35 cellular contexts compared by ENCODE assay signal in genomic region chrX:54843050-54843449, GRCh38. TPM values are rescaled to one million over a fixed set of nuclear protein-coding genes. Genes with fewer than 3 reads are reported as not detected.
"Had no signal": no experiment of that assay in that cellular context is flagged by ENCODE, and none has a peak within 500 bp of the region (broad histone marks: within the 10 kb centered on the region; RNA-seq: fewer than 3 reads in every experiment).

No MANE protein-coding gene starts in this region.

- H3K9me3 ChIP-seq: ovary, psoas muscle, suprapubic skin, testis, tibial artery, transverse colon, upper lobe of right lung, uterus had no signal

- H3K36me3 ChIP-seq: neural progenitor cell, ovary, spleen, suprapubic skin, tibial artery, transverse colon, upper lobe of right lung, uterus had no signal

- H3K4me3 Mint-ChIP-seq: naive thymus-derived CD4-positive, alpha-beta T cell; natural killer cell; neural progenitor cell; stimulated activated memory B cell treated with anti-CD40 and anti-IgM and Interleukin-4, amounts not matched to agents 10 μg/mL and 1 μg/mL and 100 μg/mL, for 72 hours; stimulated activated naive CD8-positive, alpha-beta T cell treated with anti-CD3 and anti-CD28 coated beads, Interleukin-15, amount 100 ng/mL, for 72 hours; type B pancreatic cell had no signal

- H3K4me1 Mint-ChIP-seq: naive thymus-derived CD4-positive, alpha-beta T cell; stimulated activated memory B cell treated with anti-CD40 and anti-IgM and Interleukin-4, amounts not matched to agents 10 μg/mL and 1 μg/mL and 100 μg/mL, for 72 hours; stimulated activated naive CD8-positive, alpha-beta T cell treated with anti-CD3 and anti-CD28 coated beads, Interleukin-15, amount 100 ng/mL, for 72 hours had no signal

- H3K9me3 Mint-ChIP-seq: natural killer cell; stimulated activated naive CD8-positive, alpha-beta T cell treated with anti-CD3 and anti-CD28 coated beads, Interleukin-15, amount 100 ng/mL, for 72 hours had no signal

- H3K4me3 ChIP-seq: neural progenitor cell, ovary, psoas muscle, skin epidermis, smooth muscle cell, spleen, suprapubic skin, testis, tibial artery, transverse colon, upper lobe of right lung, uterus had no signal

- H3K27me3 Mint-ChIP-seq: progenitor cell of endocrine pancreas; stimulated activated naive CD8-positive, alpha-beta T cell treated with anti-CD3 and anti-CD28 coated beads, Interleukin-15, amount 100 ng/mL, for 72 hours; type B pancreatic cell had no signal

- H3K27ac ChIP-seq: neural progenitor cell, ovary, parathyroid adenoma, psoas muscle, skin epidermis, spleen, suprapubic skin, testis, tibial artery, transverse colon, upper lobe of right lung, uterus had no signal

- DNase-seq: naive thymus-derived CD4-positive, alpha-beta T cell; natural killer cell; occipital lobe; ovary; posterior cingulate gyrus; psoas muscle; right cardiac atrium; spleen; stimulated activated CD4-positive, alpha-beta T cell treated with anti-CD3 and anti-CD28 coated beads, Interleukin-12 subunit alpha, Interleukin-12 subunit beta, amount 100 ng/mL, for 4 hours; stimulated activated CD4-positive, alpha-beta T cell treated with anti-CD3 and anti-CD28 coated beads, Interleukin-1b, Interleukin-23, amount 100 ng/mL, for 48 hours; stimulated activated CD4-positive, alpha-beta T cell treated with anti-CD3 and anti-CD28 coated beads, Interleukin-4, amount 100 ng/mL, for 1 hour; stimulated activated CD4-positive, alpha-beta T cell treated with anti-CD3 and anti-CD28 coated beads, Interleukin-4, amount 100 ng/mL, for 4 hours; stimulated activated CD8-positive, alpha-beta memory T cell treated with anti-CD3 and anti-CD28 coated beads, Interleukin-4, amount 100 ng/mL, for 48 hours; stimulated activated naive CD4-positive, alpha-beta T cell; stimulated activated naive CD8-positive, alpha-beta T cell treated with anti-CD3 and anti-CD28 coated beads, Interleukin-15, amount 100 ng/mL, for 72 hours; stimulated activated naive CD8-positive, alpha-beta T cell treated with anti-CD3 and anti-CD28 coated beads, Interleukin-15, Interleukin-2, amounts not matched to agents 100 U/mL and 50 U/mL, for 24 hours; substantia nigra; testis; tibial artery; transverse colon; upper lobe of right lung; uterus had no signal

- ATAC-seq: naive thymus-derived CD4-positive, alpha-beta T cell; natural killer cell; psoas muscle; right cardiac atrium; sciatic nerve; stimulated activated memory B cell treated with anti-CD40 and anti-IgM and Interleukin-4, amounts not matched to agents 10 μg/mL and 1 μg/mL and 100 μg/mL, for 72 hours; stimulated activated naive CD8-positive, alpha-beta T cell treated with anti-CD3 and anti-CD28 coated beads, Interleukin-15, amount 100 ng/mL, for 72 hours; stimulated activated naive CD8-positive, alpha-beta T cell treated with anti-CD3 and anti-CD28 coated beads, Interleukin-15, Interleukin-2, amounts not matched to agents 100 U/mL and 50 U/mL, for 24 hours; upper lobe of right lung had no signal

- H3K36me3 Mint-ChIP-seq: naive thymus-derived CD4-positive, alpha-beta T cell; natural killer cell; neural progenitor cell; stimulated activated memory B cell treated with anti-CD40 and anti-IgM and Interleukin-4, amounts not matched to agents 10 μg/mL and 1 μg/mL and 100 μg/mL, for 72 hours; type B pancreatic cell had no signal

- H3K4me2 ChIP-seq: neural progenitor cell, smooth muscle cell had no signal

- H3K27me3 ChIP-seq: neural progenitor cell, ovary, suprapubic skin, testis, tibial artery, transverse colon, upper lobe of right lung, uterus had no signal

- H3K4me1 ChIP-seq: parathyroid adenoma, psoas muscle, spleen, suprapubic skin, testis, tibial artery, transverse colon, upper lobe of right lung, uterus had no signal

- H3K27ac Mint-ChIP-seq: naive thymus-derived CD4-positive, alpha-beta T cell; natural killer cell; neural progenitor cell; progenitor cell of endocrine pancreas; stimulated activated memory B cell treated with anti-CD40 and anti-IgM and Interleukin-4, amounts not matched to agents 10 μg/mL and 1 μg/mL and 100 μg/mL, for 72 hours; stimulated activated naive CD8-positive, alpha-beta T cell treated with anti-CD3 and anti-CD28 coated beads, Interleukin-15, amount 100 ng/mL, for 72 hours; type B pancreatic cell had no signal

- H2AFZ ChIP-seq: neural progenitor cell, parathyroid adenoma had no signal

- H3K9ac ChIP-seq: neural progenitor cell, parathyroid adenoma had no signal

- H3K79me2 ChIP-seq: parathyroid adenoma had no signal

RNA-seq across cellular contexts. Expression of gene ITIH6, which starts 45.0 kb away (rescaled TPM):
- total RNA-seq: naive thymus-derived CD4-positive, alpha-beta T cell; natural killer cell; occipital lobe; osteoblast; ovary; progenitor cell of endocrine pancreas; renal cortical epithelial cell; right cardiac atrium; sciatic nerve; smooth muscle cell; spleen; transverse colon; upper lobe of right lung; uterus had no signal
- polyA plus RNA-seq: naive thymus-derived CD4-positive, alpha-beta T cell; neural cell; right cardiac atrium; smooth muscle cell; spleen; thymus had no signal
